In the genomic region with DNA sequence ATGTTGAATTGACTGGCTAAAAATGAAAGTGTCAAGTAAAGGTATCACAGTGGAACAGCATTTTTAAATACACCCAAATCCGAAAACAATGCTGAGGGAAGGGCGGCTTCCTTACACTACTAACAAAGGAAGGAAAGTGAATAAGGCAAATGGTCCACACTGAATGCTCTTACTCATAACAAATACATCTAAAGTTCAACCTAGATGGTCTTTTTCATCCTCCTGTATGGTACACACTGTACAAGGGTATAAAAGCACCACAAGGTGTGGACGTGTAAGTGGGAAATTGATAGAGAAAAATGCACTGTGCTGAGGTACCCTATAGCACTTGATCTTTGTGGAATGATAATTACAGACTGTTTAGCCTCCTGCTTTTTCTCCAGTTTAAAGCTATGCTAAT, we compare ENCODE assay signal across 20 cellular contexts. TPM values are rescaled to one million over a fixed set of nuclear protein-coding genes. Genes with fewer than 3 reads are reported as not detected.
"Had no signal": no experiment of that assay in that cellular context is flagged by ENCODE, and none has a peak within 500 bp of the region (broad histone marks: within the 10 kb centered on the region; RNA-seq: fewer than 3 reads in every experiment).

No MANE protein-coding gene starts in this region.

- ATAC-seq: gastroesophageal sphincter, natural killer cell had no signal

- H3K27ac ChIP-seq: epithelial cell of prostate, esophagus muscularis mucosa, hepatocyte, ovary, prostate gland, stomach had no signal

- H3K4me2 ChIP-seq: hepatocyte had no signal

- H2AFZ ChIP-seq: hepatocyte had no signal

- H3K36me3 ChIP-seq: esophagus muscularis mucosa, gastroesophageal sphincter, ovary, prostate gland, sigmoid colon, stomach had no signal

- DNase-seq: cortex of kidney; effector memory CD4-positive, alpha-beta T cell; glutamatergic neuron; kidney; left cardiac atrium; natural killer cell; nucleus accumbens; ovary; retina; sigmoid colon; stimulated activated CD4-positive, alpha-beta T cell treated with anti-CD3 and anti-CD28 coated beads, Interleukin-2, amount 100 ng/mL, for 24 hours; stimulated activated naive CD4-positive, alpha-beta T cell; stomach; trophoblast cell had no signal

- H3K4me3 ChIP-seq: esophagus muscularis mucosa, gastroesophageal sphincter, hepatocyte, ovary, prostate gland, sigmoid colon, skin epidermis, stomach had no signal

- H3K9me3 ChIP-seq: esophagus muscularis mucosa, gastroesophageal sphincter, ovary, prostate gland, sigmoid colon, stomach had no signal

- H3K4me1 ChIP-seq: prostate gland, sigmoid colon, stomach had no signal

- H3K27me3 ChIP-seq: esophagus muscularis mucosa, gastroesophageal sphincter, hepatocyte, ovary, sigmoid colon, stomach had no signal

RNA-seq across cellular contexts. Expression of gene PALMD, which starts 7.1 kb away (rescaled TPM):
- total RNA-seq: natural killer cell had no signal
